ENCODE assay signal across 1 cellular context in the genomic region with DNA sequence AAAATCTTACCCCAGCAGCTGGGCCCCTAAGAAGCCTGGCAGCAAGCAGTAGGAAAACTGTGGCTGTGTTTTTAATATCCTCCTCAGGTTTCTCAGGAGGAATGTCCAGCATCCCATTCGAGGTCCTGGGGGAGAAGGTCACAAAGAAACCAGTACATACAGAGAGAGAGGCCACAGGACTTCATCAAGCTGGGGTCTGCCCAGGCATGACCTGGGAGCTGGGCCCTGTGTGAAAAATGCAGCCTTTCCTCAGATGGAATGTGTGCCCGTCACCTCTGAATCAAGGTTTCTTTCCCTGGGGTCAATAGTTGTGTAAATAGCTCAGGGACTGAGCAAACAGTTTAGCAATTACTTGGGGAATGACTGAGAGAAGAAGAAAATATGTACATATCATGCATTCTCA.
TF ChIP-seq lines count a peak whose summit lies in the region.

No MANE protein-coding gene starts in this region.

TF ChIP-seq in HepG2, 621 proteins besides CTCF, POLR2A, EP300 and RAD21 (continued from another document and continues in another):
- TF ChIP-seq POLR2AphosphoS2 (IDR thresholded peaks at IDR 0.05; ENCODE audit: low read depth, low read length): no peak
- TF ChIP-seq THYN1 (CRISPR knock-in tag; IDR thresholded peaks at IDR 0.05; ENCODE audit: borderline replicate concordance, low read depth): no peak
- TF ChIP-seq ATF7 (IDR thresholded peaks at IDR 0.05): no peak
- no peak for TF ChIP-seq ATF7 (CRISPR knock-in tag; IDR thresholded peaks at IDR 0.05)
- TF ChIP-seq, protein P1, sequence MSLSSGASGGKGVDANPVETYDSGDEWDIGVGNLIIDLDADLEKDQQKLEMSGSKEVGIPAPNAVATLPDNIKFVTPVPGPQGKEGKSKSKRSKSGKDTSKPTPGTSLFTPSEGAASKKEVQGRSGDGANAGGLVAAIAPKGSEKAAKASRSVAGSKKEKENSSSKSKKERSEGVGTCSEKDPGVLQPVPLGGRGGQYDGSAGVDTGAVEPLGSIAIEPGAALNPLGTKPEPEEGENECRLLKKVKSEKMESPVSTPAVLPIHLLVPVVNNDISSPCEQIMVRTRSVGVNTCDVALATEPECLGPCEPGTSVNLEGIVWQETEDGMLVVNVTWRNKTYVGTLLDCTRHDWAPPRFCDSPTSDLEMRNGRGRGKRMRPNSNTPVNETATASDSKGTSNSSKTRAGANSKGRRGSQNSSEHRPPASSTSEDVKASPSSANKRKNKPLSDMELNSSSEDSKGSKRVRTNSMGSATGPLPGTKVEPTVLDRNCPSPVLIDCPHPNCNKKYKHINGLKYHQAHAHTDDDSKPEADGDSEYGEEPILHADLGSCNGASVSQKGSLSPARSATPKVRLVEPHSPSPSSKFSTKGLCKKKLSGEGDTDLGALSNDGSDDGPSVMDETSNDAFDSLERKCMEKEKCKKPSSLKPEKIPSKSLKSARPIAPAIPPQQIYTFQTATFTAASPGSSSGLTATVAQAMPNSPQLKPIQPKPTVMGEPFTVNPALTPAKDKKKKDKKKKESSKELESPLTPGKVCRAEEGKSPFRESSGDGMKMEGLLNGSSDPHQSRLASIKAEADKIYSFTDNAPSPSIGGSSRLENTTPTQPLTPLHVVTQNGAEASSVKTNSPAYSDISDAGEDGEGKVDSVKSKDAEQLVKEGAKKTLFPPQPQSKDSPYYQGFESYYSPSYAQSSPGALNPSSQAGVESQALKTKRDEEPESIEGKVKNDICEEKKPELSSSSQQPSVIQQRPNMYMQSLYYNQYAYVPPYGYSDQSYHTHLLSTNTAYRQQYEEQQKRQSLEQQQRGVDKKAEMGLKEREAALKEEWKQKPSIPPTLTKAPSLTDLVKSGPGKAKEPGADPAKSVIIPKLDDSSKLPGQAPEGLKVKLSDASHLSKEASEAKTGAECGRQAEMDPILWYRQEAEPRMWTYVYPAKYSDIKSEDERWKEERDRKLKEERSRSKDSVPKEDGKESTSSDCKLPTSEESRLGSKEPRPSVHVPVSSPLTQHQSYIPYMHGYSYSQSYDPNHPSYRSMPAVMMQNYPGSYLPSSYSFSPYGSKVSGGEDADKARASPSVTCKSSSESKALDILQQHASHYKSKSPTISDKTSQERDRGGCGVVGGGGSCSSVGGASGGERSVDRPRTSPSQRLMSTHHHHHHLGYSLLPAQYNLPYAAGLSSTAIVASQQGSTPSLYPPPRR (CRISPR knock-in tag; IDR thresholded peaks at IDR 0.05; ENCODE audit: borderline replicate concordance): peak; percentile 94; the same call in 1 of the 2 replicates
- peak; percentile 84 for TF ChIP-seq PITX1 (CRISPR knock-in tag; IDR thresholded peaks at IDR 0.05)
- no peak for TF ChIP-seq ZNF274 (CRISPR knock-in tag; IDR thresholded peaks at IDR 0.05)
- TF ChIP-seq CEBPG (CRISPR knock-in tag; IDR thresholded peaks at IDR 0.05): peak; percentile 87
- TF ChIP-seq, protein P2, sequence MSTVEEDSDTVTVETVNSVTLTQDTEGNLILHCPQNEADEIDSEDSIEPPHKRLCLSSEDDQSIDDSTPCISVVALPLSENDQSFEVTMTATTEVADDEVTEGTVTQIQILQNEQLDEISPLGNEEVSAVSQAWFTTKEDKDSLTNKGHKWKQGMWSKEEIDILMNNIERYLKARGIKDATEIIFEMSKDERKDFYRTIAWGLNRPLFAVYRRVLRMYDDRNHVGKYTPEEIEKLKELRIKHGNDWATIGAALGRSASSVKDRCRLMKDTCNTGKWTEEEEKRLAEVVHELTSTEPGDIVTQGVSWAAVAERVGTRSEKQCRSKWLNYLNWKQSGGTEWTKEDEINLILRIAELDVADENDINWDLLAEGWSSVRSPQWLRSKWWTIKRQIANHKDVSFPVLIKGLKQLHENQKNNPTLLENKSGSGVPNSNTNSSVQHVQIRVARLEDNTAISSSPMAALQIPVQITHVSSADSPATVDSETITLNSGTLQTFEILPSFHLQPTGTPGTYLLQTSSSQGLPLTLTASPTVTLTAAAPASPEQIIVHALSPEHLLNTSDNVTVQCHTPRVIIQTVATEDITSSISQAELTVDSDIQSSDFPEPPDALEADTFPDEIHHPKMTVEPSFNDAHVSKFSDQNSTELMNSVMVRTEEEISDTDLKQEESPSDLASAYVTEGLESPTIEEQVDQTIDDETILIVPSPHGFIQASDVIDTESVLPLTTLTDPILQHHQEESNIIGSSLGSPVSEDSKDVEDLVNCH (CRISPR knock-in tag; IDR thresholded peaks at IDR 0.05): no peak
- TF ChIP-seq, protein P3, sequence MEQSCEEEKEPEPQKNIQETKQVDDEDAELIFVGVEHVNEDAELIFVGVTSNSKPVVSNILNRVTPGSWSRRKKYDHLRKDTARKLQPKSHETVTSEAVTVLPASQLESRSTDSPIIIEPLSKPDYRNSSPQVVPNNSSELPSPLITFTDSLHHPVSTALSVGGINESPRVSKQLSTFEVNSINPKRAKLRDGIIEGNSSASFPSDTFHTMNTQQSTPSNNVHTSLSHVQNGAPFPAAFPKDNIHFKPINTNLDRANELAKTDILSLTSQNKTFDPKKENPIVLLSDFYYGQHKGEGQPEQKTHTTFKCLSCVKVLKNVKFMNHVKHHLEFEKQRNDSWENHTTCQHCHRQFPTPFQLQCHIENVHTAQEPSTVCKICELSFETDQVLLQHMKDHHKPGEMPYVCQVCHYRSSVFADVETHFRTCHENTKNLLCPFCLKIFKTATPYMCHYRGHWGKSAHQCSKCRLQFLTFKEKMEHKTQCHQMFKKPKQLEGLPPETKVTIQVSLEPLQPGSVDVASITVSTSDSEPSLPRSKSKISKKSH (CRISPR knock-in tag; IDR thresholded peaks at IDR 0.05; ENCODE audit: borderline replicate concordance): no peak
- TF ChIP-seq, protein P4, sequence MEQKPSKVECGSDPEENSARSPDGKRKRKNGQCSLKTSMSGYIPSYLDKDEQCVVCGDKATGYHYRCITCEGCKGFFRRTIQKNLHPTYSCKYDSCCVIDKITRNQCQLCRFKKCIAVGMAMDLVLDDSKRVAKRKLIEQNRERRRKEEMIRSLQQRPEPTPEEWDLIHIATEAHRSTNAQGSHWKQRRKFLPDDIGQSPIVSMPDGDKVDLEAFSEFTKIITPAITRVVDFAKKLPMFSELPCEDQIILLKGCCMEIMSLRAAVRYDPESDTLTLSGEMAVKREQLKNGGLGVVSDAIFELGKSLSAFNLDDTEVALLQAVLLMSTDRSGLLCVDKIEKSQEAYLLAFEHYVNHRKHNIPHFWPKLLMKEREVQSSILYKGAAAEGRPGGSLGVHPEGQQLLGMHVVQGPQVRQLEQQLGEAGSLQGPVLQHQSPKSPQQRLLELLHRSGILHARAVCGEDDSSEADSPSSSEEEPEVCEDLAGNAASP (CRISPR knock-in tag; IDR thresholded peaks at IDR 0.05; ENCODE audit: borderline replicate concordance): peak; percentile 83; the same call in 1 of the 2 replicates
- TF ChIP-seq, protein P5, sequence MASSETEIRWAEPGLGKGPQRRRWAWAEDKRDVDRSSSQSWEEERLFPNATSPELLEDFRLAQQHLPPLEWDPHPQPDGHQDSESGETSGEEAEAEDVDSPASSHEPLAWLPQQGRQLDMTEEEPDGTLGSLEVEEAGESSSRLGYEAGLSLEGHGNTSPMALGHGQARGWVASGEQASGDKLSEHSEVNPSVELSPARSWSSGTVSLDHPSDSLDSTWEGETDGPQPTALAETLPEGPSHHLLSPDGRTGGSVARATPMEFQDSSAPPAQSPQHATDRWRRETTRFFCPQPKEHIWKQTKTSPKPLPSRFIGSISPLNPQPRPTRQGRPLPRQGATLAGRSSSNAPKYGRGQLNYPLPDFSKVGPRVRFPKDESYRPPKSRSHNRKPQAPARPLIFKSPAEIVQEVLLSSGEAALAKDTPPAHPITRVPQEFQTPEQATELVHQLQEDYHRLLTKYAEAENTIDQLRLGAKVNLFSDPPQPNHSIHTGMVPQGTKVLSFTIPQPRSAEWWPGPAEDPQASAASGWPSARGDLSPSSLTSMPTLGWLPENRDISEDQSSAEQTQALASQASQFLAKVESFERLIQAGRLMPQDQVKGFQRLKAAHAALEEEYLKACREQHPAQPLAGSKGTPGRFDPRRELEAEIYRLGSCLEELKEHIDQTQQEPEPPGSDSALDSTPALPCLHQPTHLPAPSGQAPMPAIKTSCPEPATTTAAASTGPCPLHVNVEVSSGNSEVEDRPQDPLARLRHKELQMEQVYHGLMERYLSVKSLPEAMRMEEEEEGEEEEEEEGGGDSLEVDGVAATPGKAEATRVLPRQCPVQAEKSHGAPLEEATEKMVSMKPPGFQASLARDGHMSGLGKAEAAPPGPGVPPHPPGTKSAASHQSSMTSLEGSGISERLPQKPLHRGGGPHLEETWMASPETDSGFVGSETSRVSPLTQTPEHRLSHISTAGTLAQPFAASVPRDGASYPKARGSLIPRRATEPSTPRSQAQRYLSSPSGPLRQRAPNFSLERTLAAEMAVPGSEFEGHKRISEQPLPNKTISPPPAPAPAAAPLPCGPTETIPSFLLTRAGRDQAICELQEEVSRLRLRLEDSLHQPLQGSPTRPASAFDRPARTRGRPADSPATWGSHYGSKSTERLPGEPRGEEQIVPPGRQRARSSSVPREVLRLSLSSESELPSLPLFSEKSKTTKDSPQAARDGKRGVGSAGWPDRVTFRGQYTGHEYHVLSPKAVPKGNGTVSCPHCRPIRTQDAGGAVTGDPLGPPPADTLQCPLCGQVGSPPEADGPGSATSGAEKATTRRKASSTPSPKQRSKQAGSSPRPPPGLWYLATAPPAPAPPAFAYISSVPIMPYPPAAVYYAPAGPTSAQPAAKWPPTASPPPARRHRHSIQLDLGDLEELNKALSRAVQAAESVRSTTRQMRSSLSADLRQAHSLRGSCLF (CRISPR knock-in tag; IDR thresholded peaks at IDR 0.05; ENCODE audit: borderline replicate concordance): no peak; the same call in 1 of the 2 replicates
- TF ChIP-seq ZNF234 (CRISPR knock-in tag; conservative IDR thresholded peaks at IDR 0.05): no peak
- TF ChIP-seq KDM6A (CRISPR knock-in tag; IDR thresholded peaks at IDR 0.05; ENCODE audit: low read depth): peak; percentile 77
- no peak for TF ChIP-seq ZNF83 (CRISPR knock-in tag; IDR thresholded peaks at IDR 0.05; ENCODE audit: borderline replicate concordance)
- peak; percentile 84 for TF ChIP-seq TARDBP (CRISPR knock-in tag; IDR thresholded peaks at IDR 0.05)
- no peak for TF ChIP-seq KLF12 (CRISPR knock-in tag; IDR thresholded peaks at IDR 0.05; ENCODE audit: borderline replicate concordance)
- TF ChIP-seq ZNF781 (CRISPR knock-in tag; IDR thresholded peaks at IDR 0.05; ENCODE audit: borderline replicate concordance, not compliant biosample characterization): no peak
- no peak for TF ChIP-seq PTBP1 (IDR thresholded peaks at IDR 0.05; ENCODE audit: low read depth, low read length, poor library complexity, severe bottlenecking)
- TF ChIP-seq, protein P6, sequence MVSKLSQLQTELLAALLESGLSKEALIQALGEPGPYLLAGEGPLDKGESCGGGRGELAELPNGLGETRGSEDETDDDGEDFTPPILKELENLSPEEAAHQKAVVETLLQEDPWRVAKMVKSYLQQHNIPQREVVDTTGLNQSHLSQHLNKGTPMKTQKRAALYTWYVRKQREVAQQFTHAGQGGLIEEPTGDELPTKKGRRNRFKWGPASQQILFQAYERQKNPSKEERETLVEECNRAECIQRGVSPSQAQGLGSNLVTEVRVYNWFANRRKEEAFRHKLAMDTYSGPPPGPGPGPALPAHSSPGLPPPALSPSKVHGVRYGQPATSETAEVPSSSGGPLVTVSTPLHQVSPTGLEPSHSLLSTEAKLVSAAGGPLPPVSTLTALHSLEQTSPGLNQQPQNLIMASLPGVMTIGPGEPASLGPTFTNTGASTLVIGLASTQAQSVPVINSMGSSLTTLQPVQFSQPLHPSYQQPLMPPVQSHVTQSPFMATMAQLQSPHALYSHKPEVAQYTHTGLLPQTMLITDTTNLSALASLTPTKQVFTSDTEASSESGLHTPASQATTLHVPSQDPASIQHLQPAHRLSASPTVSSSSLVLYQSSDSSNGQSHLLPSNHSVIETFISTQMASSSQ (IDR thresholded peaks at IDR 0.05; ENCODE audit: low read depth): 0 out of 2 replicates have a peak, but pooled peaks have one; percentile 47
- TF ChIP-seq, protein P6 (CRISPR knock-in tag; IDR thresholded peaks at IDR 0.05; ENCODE audit: borderline replicate concordance): no peak; the same call in 1 of the 2 replicates
- no peak for TF ChIP-seq NR1H2 (CRISPR knock-in tag; IDR thresholded peaks at IDR 0.05; ENCODE audit: borderline replicate concordance, low read depth)
- no peak for TF ChIP-seq SIN3A (IDR thresholded peaks at IDR 0.05; ENCODE audit: borderline replicate concordance, low read depth, low read length)
- peak; percentile 26; the same call in 1 of the 2 replicates for TF ChIP-seq ZNF788 (CRISPR knock-in tag; IDR thresholded peaks at IDR 0.05; ENCODE audit: borderline replicate concordance)
- TF ChIP-seq ZFP90 (CRISPR knock-in tag; IDR thresholded peaks at IDR 0.05; ENCODE audit: borderline replicate concordance): no peak
